1 cellular context compared by ENCODE assay signal in the genomic region with DNA sequence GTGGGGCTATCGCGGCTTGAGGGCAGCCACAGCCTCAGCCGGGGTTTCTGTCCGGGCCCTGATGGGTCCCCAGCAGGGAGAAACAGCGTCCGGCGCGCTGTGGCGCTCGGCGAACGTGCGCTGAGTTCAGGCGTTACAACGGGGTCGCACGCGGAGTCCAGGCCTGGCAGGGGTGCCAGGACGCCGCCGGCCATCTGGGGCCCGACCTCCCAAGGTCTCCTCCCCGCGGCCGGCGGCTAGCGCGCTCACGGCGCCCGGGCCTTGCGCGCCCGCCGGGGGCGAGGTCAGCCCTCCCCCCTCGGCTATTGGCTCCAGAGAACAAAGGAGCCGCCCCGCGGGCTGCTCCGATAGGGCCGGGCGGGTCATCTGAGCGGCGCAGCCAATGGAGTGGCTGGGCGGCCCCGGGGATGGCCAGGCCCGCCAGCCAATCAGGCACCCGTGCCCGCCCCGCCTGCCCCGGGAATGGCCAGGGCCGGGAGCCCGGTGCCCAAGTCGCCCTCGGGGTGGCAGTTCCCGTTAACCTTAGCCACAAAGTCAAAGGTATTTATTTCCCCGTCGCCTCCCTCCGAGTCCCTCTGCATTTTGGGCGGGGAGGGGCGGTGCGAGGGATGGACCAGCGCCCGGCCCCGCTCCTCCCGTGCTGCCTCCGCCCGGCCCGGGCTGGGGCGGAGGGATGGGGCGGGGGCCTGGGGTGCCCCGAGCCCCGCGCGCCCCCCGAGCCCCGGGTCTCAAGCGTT.
TF ChIP-seq lines count a peak whose summit lies in the region.

A gene (plus strand): TSS at position 478 of the 737 bp plus-strand sequence. CDS start 9,141 bp downstream, outside the sequence.

TF ChIP-seq in K562, 482 proteins besides CTCF, POLR2A, EP300 and RAD21 (continued from another document and continues in another):
- no peak for TF ChIP-seq NR1H2 (CRISPR knock-in tag; IDR thresholded peaks at IDR 0.05)
- TF ChIP-seq ZNF24 (IDR thresholded peaks at IDR 0.05): no peak; the same call in 1 of the 2 replicates
- peak; percentile 46; the same call in 1 of the 2 replicates for TF ChIP-seq ZNF133 (CRISPR knock-in tag; IDR thresholded peaks at IDR 0.05)
- TF ChIP-seq GABPB2 (CRISPR knock-in tag; conservative IDR thresholded peaks at IDR 0.05): no peak
- TF ChIP-seq MAFF (IDR thresholded peaks at IDR 0.05; ENCODE audit: low read length): no peak
- TF ChIP-seq ZNF830 (CRISPR knock-in tag; IDR thresholded peaks at IDR 0.05): peak; percentile 97
- peak; percentile 29; the same call in 1 of the 2 replicates for TF ChIP-seq GABPA (tag; conservative IDR thresholded peaks at IDR 0.05; ENCODE audit: low read depth)
- peak; percentile 71 for TF ChIP-seq SAP30 (IDR thresholded peaks at IDR 0.05; ENCODE audit: borderline replicate concordance, insufficient read depth, low read depth, low read length, poor library complexity, severe bottlenecking)
- TF ChIP-seq CHCHD3 (CRISPR knock-in tag; IDR thresholded peaks at IDR 0.05): no peak; the same call in 1 of the 2 replicates
- TF ChIP-seq MEF2A (IDR thresholded peaks at IDR 0.05; ENCODE audit: control insufficient read depth, low read depth, low read length): no peak
- TF ChIP-seq ZNF3 (CRISPR knock-in tag; IDR thresholded peaks at IDR 0.05): no peak
- no peak for TF ChIP-seq DMBX1 (CRISPR knock-in tag; IDR thresholded peaks at IDR 0.05; ENCODE audit: borderline replicate concordance)
- TF ChIP-seq, protein P1, sequence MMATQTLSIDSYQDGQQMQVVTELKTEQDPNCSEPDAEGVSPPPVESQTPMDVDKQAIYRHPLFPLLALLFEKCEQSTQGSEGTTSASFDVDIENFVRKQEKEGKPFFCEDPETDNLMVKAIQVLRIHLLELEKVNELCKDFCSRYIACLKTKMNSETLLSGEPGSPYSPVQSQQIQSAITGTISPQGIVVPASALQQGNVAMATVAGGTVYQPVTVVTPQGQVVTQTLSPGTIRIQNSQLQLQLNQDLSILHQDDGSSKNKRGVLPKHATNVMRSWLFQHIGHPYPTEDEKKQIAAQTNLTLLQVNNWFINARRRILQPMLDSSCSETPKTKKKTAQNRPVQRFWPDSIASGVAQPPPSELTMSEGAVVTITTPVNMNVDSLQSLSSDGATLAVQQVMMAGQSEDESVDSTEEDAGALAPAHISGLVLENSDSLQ (IDR thresholded peaks at IDR 0.05): peak; percentile 98
- TF ChIP-seq SAFB2 (IDR thresholded peaks at IDR 0.05; ENCODE audit: borderline replicate concordance, low read depth, low read length, severe bottlenecking): no peak
- TF ChIP-seq SMARCA4 (IDR thresholded peaks at IDR 0.05): no peak
- no peak for TF ChIP-seq KLF10 (CRISPR knock-in tag; IDR thresholded peaks at IDR 0.05)
- 0 out of 2 replicates have a peak, but pooled peaks have one; percentile 14 for TF ChIP-seq CBFA2T2 (conservative IDR thresholded peaks at IDR 0.05)
- TF ChIP-seq, protein P2, sequence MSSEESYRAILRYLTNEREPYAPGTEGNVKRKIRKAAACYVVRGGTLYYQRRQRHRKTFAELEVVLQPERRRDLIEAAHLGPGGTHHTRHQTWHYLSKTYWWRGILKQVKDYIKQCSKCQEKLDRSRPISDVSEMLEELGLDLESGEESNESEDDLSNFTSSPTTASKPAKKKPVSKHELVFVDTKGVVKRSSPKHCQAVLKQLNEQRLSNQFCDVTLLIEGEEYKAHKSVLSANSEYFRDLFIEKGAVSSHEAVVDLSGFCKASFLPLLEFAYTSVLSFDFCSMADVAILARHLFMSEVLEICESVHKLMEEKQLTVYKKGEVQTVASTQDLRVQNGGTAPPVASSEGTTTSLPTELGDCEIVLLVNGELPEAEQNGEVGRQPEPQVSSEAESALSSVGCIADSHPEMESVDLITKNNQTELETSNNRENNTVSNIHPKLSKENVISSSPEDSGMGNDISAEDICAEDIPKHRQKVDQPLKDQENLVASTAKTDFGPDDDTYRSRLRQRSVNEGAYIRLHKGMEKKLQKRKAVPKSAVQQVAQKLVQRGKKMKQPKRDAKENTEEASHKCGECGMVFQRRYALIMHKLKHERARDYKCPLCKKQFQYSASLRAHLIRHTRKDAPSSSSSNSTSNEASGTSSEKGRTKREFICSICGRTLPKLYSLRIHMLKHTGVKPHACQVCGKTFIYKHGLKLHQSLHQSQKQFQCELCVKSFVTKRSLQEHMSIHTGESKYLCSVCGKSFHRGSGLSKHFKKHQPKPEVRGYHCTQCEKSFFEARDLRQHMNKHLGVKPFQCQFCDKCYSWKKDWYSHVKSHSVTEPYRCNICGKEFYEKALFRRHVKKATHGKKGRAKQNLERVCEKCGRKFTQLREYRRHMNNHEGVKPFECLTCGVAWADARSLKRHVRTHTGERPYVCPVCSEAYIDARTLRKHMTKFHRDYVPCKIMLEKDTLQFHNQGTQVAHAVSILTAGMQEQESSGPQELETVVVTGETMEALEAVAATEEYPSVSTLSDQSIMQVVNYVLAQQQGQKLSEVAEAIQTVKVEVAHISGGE (CRISPR knock-in tag; IDR thresholded peaks at IDR 0.05): 0 out of 6 replicates have a peak, but pooled peaks of 1 of the 3 experiments have one; percentile 1
- TF ChIP-seq, protein P3, sequence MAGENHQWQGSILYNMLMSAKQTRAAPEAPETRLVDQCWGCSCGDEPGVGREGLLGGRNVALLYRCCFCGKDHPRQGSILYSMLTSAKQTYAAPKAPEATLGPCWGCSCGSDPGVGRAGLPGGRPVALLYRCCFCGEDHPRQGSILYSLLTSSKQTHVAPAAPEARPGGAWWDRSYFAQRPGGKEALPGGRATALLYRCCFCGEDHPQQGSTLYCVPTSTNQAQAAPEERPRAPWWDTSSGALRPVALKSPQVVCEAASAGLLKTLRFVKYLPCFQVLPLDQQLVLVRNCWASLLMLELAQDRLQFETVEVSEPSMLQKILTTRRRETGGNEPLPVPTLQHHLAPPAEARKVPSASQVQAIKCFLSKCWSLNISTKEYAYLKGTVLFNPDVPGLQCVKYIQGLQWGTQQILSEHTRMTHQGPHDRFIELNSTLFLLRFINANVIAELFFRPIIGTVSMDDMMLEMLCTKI (IDR thresholded peaks at IDR 0.05; ENCODE audit: partially characterized antibody): no peak
- peak; percentile 100 for TF ChIP-seq RBM25 (IDR thresholded peaks at IDR 0.05; ENCODE audit: low read depth, low read length, severe bottlenecking)
- TF ChIP-seq ATF7 (IDR thresholded peaks at IDR 0.05): peak; percentile 75
- TF ChIP-seq MCM2 (IDR thresholded peaks at IDR 0.05; ENCODE audit: low read depth): no peak
- TF ChIP-seq TCFL5 (CRISPR knock-in tag; conservative IDR thresholded peaks at IDR 0.05): no peak
- peak; percentile 97 for TF ChIP-seq ASH1L (IDR thresholded peaks at IDR 0.05; ENCODE audit: borderline replicate concordance, low read depth, partially characterized antibody)
- TF ChIP-seq SNIP1 (IDR thresholded peaks at IDR 0.05; ENCODE audit: low read depth): no peak
- TF ChIP-seq PPARD (CRISPR knock-in tag; IDR thresholded peaks at IDR 0.05): no peak
- TF ChIP-seq MAFK (IDR thresholded peaks at IDR 0.05; ENCODE audit: low read length): no peak
- peak; percentile 77; the same call in 1 of the 2 replicates for TF ChIP-seq ERF (CRISPR knock-in tag; IDR thresholded peaks at IDR 0.05)
- no peak for TF ChIP-seq MCM5 (IDR thresholded peaks at IDR 0.05; ENCODE audit: low read depth)
- TF ChIP-seq ELF2 (CRISPR knock-in tag; IDR thresholded peaks at IDR 0.05): no peak
- TF ChIP-seq, protein P4, sequence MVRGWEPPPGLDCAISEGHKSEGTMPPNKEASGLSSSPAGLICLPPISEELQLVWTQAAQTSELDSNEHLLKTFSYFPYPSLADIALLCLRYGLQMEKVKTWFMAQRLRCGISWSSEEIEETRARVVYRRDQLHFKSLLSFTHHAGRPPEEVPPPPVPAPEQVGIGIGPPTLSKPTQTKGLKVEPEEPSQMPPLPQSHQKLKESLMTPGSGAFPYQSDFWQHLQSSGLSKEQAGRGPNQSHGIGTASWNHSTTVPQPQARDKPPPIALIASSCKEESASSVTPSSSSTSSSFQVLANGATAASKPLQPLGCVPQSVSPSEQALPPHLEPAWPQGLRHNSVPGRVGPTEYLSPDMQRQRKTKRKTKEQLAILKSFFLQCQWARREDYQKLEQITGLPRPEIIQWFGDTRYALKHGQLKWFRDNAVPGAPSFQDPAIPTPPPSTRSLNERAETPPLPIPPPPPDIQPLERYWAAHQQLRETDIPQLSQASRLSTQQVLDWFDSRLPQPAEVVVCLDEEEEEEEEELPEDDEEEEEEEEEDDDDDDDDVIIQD (CRISPR knock-in tag; IDR thresholded peaks at IDR 0.05): 0 out of 2 replicates have a peak, but pooled peaks have one; percentile 10
- TF ChIP-seq, protein P5, sequence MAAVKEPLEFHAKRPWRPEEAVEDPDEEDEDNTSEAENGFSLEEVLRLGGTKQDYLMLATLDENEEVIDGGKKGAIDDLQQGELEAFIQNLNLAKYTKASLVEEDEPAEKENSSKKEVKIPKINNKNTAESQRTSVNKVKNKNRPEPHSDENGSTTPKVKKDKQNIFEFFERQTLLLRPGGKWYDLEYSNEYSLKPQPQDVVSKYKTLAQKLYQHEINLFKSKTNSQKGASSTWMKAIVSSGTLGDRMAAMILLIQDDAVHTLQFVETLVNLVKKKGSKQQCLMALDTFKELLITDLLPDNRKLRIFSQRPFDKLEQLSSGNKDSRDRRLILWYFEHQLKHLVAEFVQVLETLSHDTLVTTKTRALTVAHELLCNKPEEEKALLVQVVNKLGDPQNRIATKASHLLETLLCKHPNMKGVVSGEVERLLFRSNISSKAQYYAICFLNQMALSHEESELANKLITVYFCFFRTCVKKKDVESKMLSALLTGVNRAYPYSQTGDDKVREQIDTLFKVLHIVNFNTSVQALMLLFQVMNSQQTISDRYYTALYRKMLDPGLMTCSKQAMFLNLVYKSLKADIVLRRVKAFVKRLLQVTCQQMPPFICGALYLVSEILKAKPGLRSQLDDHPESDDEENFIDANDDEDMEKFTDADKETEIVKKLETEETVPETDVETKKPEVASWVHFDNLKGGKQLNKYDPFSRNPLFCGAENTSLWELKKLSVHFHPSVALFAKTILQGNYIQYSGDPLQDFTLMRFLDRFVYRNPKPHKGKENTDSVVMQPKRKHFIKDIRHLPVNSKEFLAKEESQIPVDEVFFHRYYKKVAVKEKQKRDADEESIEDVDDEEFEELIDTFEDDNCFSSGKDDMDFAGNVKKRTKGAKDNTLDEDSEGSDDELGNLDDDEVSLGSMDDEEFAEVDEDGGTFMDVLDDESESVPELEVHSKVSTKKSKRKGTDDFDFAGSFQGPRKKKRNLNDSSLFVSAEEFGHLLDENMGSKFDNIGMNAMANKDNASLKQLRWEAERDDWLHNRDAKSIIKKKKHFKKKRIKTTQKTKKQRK (IDR thresholded peaks at IDR 0.05; ENCODE audit: borderline replicate concordance, low read depth, low read length): peak; percentile 87
- TF ChIP-seq, protein P6, sequence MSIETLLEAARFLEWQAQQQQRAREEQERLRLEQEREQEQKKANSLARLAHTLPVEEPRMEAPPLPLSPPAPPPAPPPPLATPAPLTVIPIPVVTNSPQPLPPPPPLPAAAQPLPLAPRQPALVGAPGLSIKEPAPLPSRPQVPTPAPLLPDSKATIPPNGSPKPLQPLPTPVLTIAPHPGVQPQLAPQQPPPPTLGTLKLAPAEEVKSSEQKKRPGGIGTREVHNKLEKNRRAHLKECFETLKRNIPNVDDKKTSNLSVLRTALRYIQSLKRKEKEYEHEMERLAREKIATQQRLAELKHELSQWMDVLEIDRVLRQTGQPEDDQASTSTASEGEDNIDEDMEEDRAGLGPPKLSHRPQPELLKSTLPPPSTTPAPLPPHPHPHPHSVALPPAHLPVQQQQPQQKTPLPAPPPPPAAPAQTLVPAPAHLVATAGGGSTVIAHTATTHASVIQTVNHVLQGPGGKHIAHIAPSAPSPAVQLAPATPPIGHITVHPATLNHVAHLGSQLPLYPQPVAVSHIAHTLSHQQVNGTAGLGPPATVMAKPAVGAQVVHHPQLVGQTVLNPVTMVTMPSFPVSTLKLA (conservative IDR thresholded peaks at IDR 0.05): peak in 1 of 2 experiments; percentile 59; a peak in 3 of 4 replicates
- no peak for TF ChIP-seq NFIX (CRISPR knock-in tag; IDR thresholded peaks at IDR 0.05; ENCODE audit: low read depth)
- TF ChIP-seq, protein P7, sequence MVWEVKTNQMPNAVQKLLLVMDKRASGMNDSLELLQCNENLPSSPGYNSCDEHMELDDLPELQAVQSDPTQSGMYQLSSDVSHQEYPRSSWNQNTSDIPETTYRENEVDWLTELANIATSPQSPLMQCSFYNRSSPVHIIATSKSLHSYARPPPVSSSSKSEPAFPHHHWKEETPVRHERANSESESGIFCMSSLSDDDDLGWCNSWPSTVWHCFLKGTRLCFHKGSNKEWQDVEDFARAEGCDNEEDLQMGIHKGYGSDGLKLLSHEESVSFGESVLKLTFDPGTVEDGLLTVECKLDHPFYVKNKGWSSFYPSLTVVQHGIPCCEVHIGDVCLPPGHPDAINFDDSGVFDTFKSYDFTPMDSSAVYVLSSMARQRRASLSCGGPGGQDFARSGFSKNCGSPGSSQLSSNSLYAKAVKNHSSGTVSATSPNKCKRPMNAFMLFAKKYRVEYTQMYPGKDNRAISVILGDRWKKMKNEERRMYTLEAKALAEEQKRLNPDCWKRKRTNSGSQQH (CRISPR knock-in tag; IDR thresholded peaks at IDR 0.05): no peak
- no peak for TF ChIP-seq ZNF644 (tag; IDR thresholded peaks at IDR 0.05; ENCODE audit: low read depth)
- no peak for TF ChIP-seq TEAD4 (IDR thresholded peaks at IDR 0.05; ENCODE audit: low read length)
- TF ChIP-seq TEAD4 (CRISPR knock-in tag; IDR thresholded peaks at IDR 0.05; ENCODE audit: borderline replicate concordance): no peak
- TF ChIP-seq RUNX1 (IDR thresholded peaks at IDR 0.05; ENCODE audit: low read depth): peak; percentile 23; the same call in 1 of the 2 replicates
- TF ChIP-seq PHB (CRISPR knock-in tag; IDR thresholded peaks at IDR 0.05): 0 out of 2 replicates have a peak, but pooled peaks have one; percentile 48
- no peak for TF ChIP-seq KAT8 (IDR thresholded peaks at IDR 0.05; ENCODE audit: low read depth)
